9 cellular contexts compared by ENCODE assay signal in genomic region chr6:4021862-4022715, GRCh38. TPM values are rescaled to one million over a fixed set of nuclear protein-coding genes. Genes with fewer than 3 reads are reported as not detected.
DNase-seq lines count a peak whose midpoint lies in the region; ATAC-seq and TF ChIP-seq lines count a peak whose summit lies in the region.
"Had no signal": no experiment of that assay in that cellular context is flagged by ENCODE, and none has a peak within 500 bp of the region (broad histone marks: within the 10 kb centered on the region; RNA-seq: fewer than 3 reads in every experiment).

No MANE protein-coding gene starts in this region.

- H3K4me1 ChIP-seq in CD8-positive, alpha-beta T cell (ENCODE audit: insufficient read depth, low read length), result peaks cover 68% of the 10 kb centered on the region
- peaks cover 29 to 74% of the 10 kb centered on the region in 2 donors for H3K4me1 ChIP-seq in left lung

- CTCF ChIA-PET in CD8-positive, alpha-beta T cell (lab: Charles Lee), result interaction anchor here (0.8 to 3.3 kb wide), 16 partner anchors 9 to 746 kb away, joined by 3 to 18 read pairs (median 4); partner anchors contain the start of genes ECI2 and FAM50B
- CTCF ChIA-PET in MCF 10A (lab: Yijun Ruan, JAX), result interaction anchor here (0.6 to 1.5 kb wide), 17 partner anchors 9 to 560 kb away, joined by 3 to 8 read pairs (median 3); no protein-coding TSS in a partner anchor

- peaks cover 74% of the 10 kb centered on the region for H3K4me1 Mint-ChIP-seq in CD8-positive, alpha-beta T cell (ENCODE audit: low read depth)
- H3K4me1 Mint-ChIP-seq in MCF 10A (ENCODE audit: insufficient read depth, unreplicated experiment) (peaks cover 35% of the 10 kb centered on the region), type B pancreatic cell (ENCODE audit: unreplicated experiment) (peaks cover 47% of the 10 kb centered on the region)

- H3K27me3 Mint-ChIP-seq in CD8-positive, alpha-beta T cell (ENCODE audit: low read depth), result no peaks in the 10 kb centered on the region
- H3K27me3 Mint-ChIP-seq in MCF 10A (ENCODE audit: insufficient read depth, unreplicated experiment) (no peaks in the 10 kb centered on the region), type B pancreatic cell (no peaks in the 10 kb centered on the region)

- H3K4me3 ChIP-seq in CD8-positive, alpha-beta T cell (ENCODE audit: low read depth, low read length), result peak overlapping the region; percentile 84
- H3K4me3 ChIP-seq in LNCaP clone FGC (ENCODE audit: low read depth, low read length) (peak overlapping the region; percentile 90), left lung (peak overlapping the region; percentile 71 to 87)

- TF ChIP-seq CTCF in CD8-positive, alpha-beta T cell (IDR thresholded peaks at IDR 0.05), result no peak
- TF ChIP-seq CTCF in LNCaP clone FGC (IDR thresholded peaks at IDR 0.05; ENCODE audit: control insufficient read depth, extremely low read depth, insufficient read depth) (no peak), MCF 10A (IDR thresholded peaks at IDR 0.05; ENCODE audit: unreplicated experiment) (no peak), left lung (IDR thresholded peaks at IDR 0.05) (no peak), type B pancreatic cell (conservative IDR thresholded peaks at IDR 0.05) (peak; percentile 9), GM20000 (IDR thresholded peaks at IDR 0.05; ENCODE audit: extremely low read depth, missing control alignments) (no peak)

- TSS peak; percentile 41 for BruUV-seq in MCF 10A (replicated peaks; lab: Mats Ljungman, UMichigan)

- DNase-seq in CD8-positive, alpha-beta T cell, result peak in 1 of 7 experiments; percentile 17
- no peak for DNase-seq in LNCaP clone FGC (ENCODE audit: low read depth)
- peak; percentile 44 for DNase-seq in MCF 10A (ENCODE audit: unreplicated experiment)
- no peak for DNase-seq in left lung
- no peak for DNase-seq in type B pancreatic cell (ENCODE audit: extremely low spot score, unreplicated experiment)
- DNase-seq in GM20000 (ENCODE audit: low spot score), result no peak
- no peak for DNase-seq in NCI-H446 (lab: John Stamatoyannopoulos, UW)

- no peaks in the 10 kb centered on the region for H3K27me3 ChIP-seq in CD8-positive, alpha-beta T cell (ENCODE audit: insufficient read depth, low read length)
- no peaks in the 10 kb centered on the region for H3K27me3 ChIP-seq in left lung

- intact Hi-C loops in CD8-positive, alpha-beta T cell (cut with DNase I, micrococcal nuclease), result loop anchor here (1.0 to 10.0 kb wide), 7 partner anchors 13 to 1777 kb away; partner anchors contain the start of genes ECI2 (in 1 of the 2), FAM50B (in 1 of the 2), GMDS (in 1 of the 2) and WRNIP1 (in 1 of the 2)
- intact Hi-C loops in MCF 10A (cut with micrococcal nuclease), result no loop called here
- intact Hi-C loops in left lung (cut with DNase I), result no loop called here

- peak overlapping the region; percentile 89 for H3K27ac ChIP-seq in CD8-positive, alpha-beta T cell (ENCODE audit: low read depth, low read length)
- H3K27ac ChIP-seq in left lung, result peak overlapping the region; percentile 97

- peak overlapping the region; percentile 100 for H3K27ac Mint-ChIP-seq in CD8-positive, alpha-beta T cell
- peak overlapping the region; percentile 99 for H3K27ac Mint-ChIP-seq in MCF 10A (ENCODE audit: low read depth, unreplicated experiment)
- peak overlapping the region; percentile 96 for H3K27ac Mint-ChIP-seq in type B pancreatic cell

- H3K9me3 Mint-ChIP-seq in CD8-positive, alpha-beta T cell, result peaks cover 5% of the 10 kb centered on the region
- H3K9me3 Mint-ChIP-seq in MCF 10A (ENCODE audit: unreplicated experiment) (no peaks in the 10 kb centered on the region), type B pancreatic cell (peaks cover 8% of the 10 kb centered on the region)

- POLR2A ChIA-PET in CD8-positive, alpha-beta T cell (lab: Charles Lee), result interaction anchor here (0.8 to 1.9 kb wide), 10 partner anchors 9 to 904 kb away, joined by 3 to 28 read pairs (median 5); partner anchors contain the start of genes BPHL, ECI2 and FAM50B
- POLR2A ChIA-PET in MCF 10A (lab: Yijun Ruan, JAX), result interaction anchor here (0.5 to 4.2 kb wide), 27 partner anchors 9 to 1240 kb away, joined by 3 to 47 read pairs (median 6); partner anchors contain the start of genes ECI2, FAM50B, FARS2 and RIPK1

- peaks cover 43% of the 10 kb centered on the region for H3K36me3 Mint-ChIP-seq in CD8-positive, alpha-beta T cell
- peaks cover 33% of the 10 kb centered on the region for H3K36me3 Mint-ChIP-seq in MCF 10A (ENCODE audit: insufficient read depth, unreplicated experiment)
- peaks cover 12% of the 10 kb centered on the region for H3K36me3 Mint-ChIP-seq in type B pancreatic cell

- H3K9me3 ChIP-seq in CD8-positive, alpha-beta T cell (ENCODE audit: low read length), result no peaks in the 10 kb centered on the region
- H3K9me3 ChIP-seq in left lung, result no peaks in the 10 kb centered on the region

- peak; percentile 10 for ATAC-seq in CD8-positive, alpha-beta T cell
- peak; percentile 9 for ATAC-seq in GM21515 (IDR thresholded peaks at IDR 0.05; ENCODE audit: unreplicated experiment)
- ATAC-seq in left lung, result peak; percentile 12

- H3K36me3 ChIP-seq in CD8-positive, alpha-beta T cell (ENCODE audit: insufficient read depth, low read length), result no peaks in the 10 kb centered on the region
- no peaks in the 10 kb centered on the region for H3K36me3 ChIP-seq in left lung

- peak overlapping the region; percentile 99 for H3K4me3 Mint-ChIP-seq in CD8-positive, alpha-beta T cell
- H3K4me3 Mint-ChIP-seq in MCF 10A (ENCODE audit: unreplicated experiment), result peak overlapping the region; percentile 99
- H3K4me3 Mint-ChIP-seq in type B pancreatic cell, result peak overlapping the region; percentile 94

RNA-seq across cellular contexts. Expression of gene FAM217A, which starts 56.8 kb away (rescaled TPM):
- not detected for total RNA-seq in CD8-positive, alpha-beta T cell
- total RNA-seq in MCF 10A (2022) (not detected in 2 replicates), left lung (not detected), type B pancreatic cell (ENCODE audit: low replicate concordance) (not detected in 2 replicates)
- total RNA-seq: subcutaneous adipose tissue had no signal

Comparison
In these comparisons a context has a peak if more than half of its experiments do, and no peak if none do; other contexts are left out.
1. intact Hi-C loops: an anchor here in CD8-positive, alpha-beta T cell (1.0 to 10.0 kb wide); none called in MCF 10A and left lung.